In genomic region chr17:19377602-19378415, GRCh38 we compare ENCODE assay signal across 8 cellular contexts. TPM values are rescaled to one million over a fixed set of nuclear protein-coding genes. Genes with fewer than 3 reads are reported as not detected.
DNase-seq lines count a peak whose midpoint lies in the region; ATAC-seq and TF ChIP-seq lines count a peak whose summit lies in the region.

No MANE protein-coding gene starts in this region.

- H3K36me3 ChIP-seq in esophagus (ENCODE audit: control insufficient read depth in 2 of 2, insufficient read depth in 2 of 2, low read length in 1 of 2) (peaks cover 6 to 30% of the 10 kb centered on the region in 2 donors), mucosa of rectum (ENCODE audit: control insufficient read depth in 2 of 2, insufficient read depth in 2 of 2, low read length in 2 of 2) (peaks cover 28% of the 10 kb centered on the region in 2 donors)

- H3K4me1 ChIP-seq in esophagus (ENCODE audit: control insufficient read depth in 2 of 2, insufficient read depth in 2 of 2, low read length in 1 of 2) (peaks cover 1 to 16% of the 10 kb centered on the region in 2 donors), mucosa of rectum (ENCODE audit: control insufficient read depth in 2 of 2, insufficient read depth in 2 of 2, low read length in 2 of 2) (peaks cover 20 to 21% of the 10 kb centered on the region in 2 donors)

- 0% methylated on average over 67 of the region's 67 CpGs for WGBS in esophagus, 2 donors

- H3K9me3 ChIP-seq in esophagus (ENCODE audit: control insufficient read depth in 2 of 2, insufficient read depth in 1 of 2, low read depth in 1 of 2, low read length in 1 of 2) (no peaks in the 10 kb centered on the region), mucosa of rectum (ENCODE audit: control insufficient read depth in 2 of 2, low read length in 2 of 2) (no peaks in the 10 kb centered on the region)

- H3K27ac ChIP-seq in esophagus (ENCODE audit: low read depth in 2 of 2, low read length in 1 of 2) (peak overlapping the region; percentile 98 to 99), mucosa of rectum (ENCODE audit: low read depth in 2 of 2, low read length in 2 of 2) (peak overlapping the region; percentile 99 to 100)

- peak; percentile 86 for ATAC-seq in GM21737 (IDR thresholded peaks at IDR 0.05; ENCODE audit: unreplicated experiment)

- DNase-seq in DMS79 (lab: John Stamatoyannopoulos, UW) (peak; percentile 83), KG1 (lab: John Stamatoyannopoulos, UW) (peak; percentile 86)
- peak; percentile 96 to 97 for DNase-seq in activated T-cell treated with anti-CD3 and anti-CD28 coated beads, Interleukin-2, amount 50 U/mL, for 48 hours
- DNase-seq in stimulated activated CD8-positive, alpha-beta memory T cell treated with anti-CD3 and anti-CD28 coated beads, Interleukin-4, amount 100 ng/mL, for 4 hours (ENCODE audit: low read depth in 2 of 2, low spot score in 1 of 2), result peak; percentile 76 to 90

- H3K27me3 ChIP-seq in esophagus (ENCODE audit: control insufficient read depth in 1 of 2, insufficient read depth in 2 of 2, low read length in 2 of 2) (no peaks in the 10 kb centered on the region), mucosa of rectum (ENCODE audit: control insufficient read depth in 2 of 2, insufficient read depth in 2 of 2, low read length in 2 of 2) (no peaks in the 10 kb centered on the region)

- H3K9ac ChIP-seq in mucosa of rectum (ENCODE audit: low read depth in 1 of 2, low read length in 2 of 2), result peak overlapping the region; percentile 93 to 99

- H3K4me3 ChIP-seq in esophagus (ENCODE audit: low read depth in 1 of 2, low read length in 2 of 2) (peak overlapping the region; percentile 68 to 73), mucosa of rectum (ENCODE audit: low read length in 2 of 2) (peak overlapping the region; percentile 90 to 95)

TF ChIP-seq in PFSK-1, 5 proteins besides CTCF, POLR2A, EP300 and RAD21:
- TF ChIP-seq FOXP2 (optimal IDR thresholded peaks at IDR 0.05; ENCODE audit: borderline replicate concordance, extremely low read depth, extremely low read length, insufficient read depth) (no peak), POLR2AphosphoS5 (IDR thresholded peaks at IDR 0.05; ENCODE audit: low read depth, low read length) (peak; percentile 96), REST (IDR thresholded peaks at IDR 0.05; ENCODE audit: insufficient read depth in 1 of 2, low read depth in 2 of 2, low read length in 2 of 2) (peak; percentile 90 to 91), SIN3A (IDR thresholded peaks at IDR 0.05; ENCODE audit: borderline replicate concordance, insufficient read depth, low read length) (peak; percentile 74; the same call in 1 of the 2 replicates), TAF1 (IDR thresholded peaks at IDR 0.05; ENCODE audit: borderline replicate concordance, insufficient read depth, low read length) (peak; percentile 83)

RNA-seq across cellular contexts. Expression of gene MAPK7, which starts 0.5 kb away (rescaled TPM):
- 37.1 TPM for polyA plus RNA-seq in PFSK-1 (2012; ENCODE audit: insufficient read length, low read depth)
- polyA plus RNA-seq in esophagus, result 10 to 100 TPM; 27.7 to 28.3 TPM

RNA-seq across cellular contexts. Expression of gene MFAP4, which starts 9.2 kb away (rescaled TPM):
- polyA plus RNA-seq in PFSK-1 (2012; ENCODE audit: insufficient read length, low read depth), result 686 TPM
- 10 to 100 TPM in 1 of 2 donors, 1 to 10 TPM in 1; 8.3 to 33.7 TPM for polyA plus RNA-seq in esophagus

RNA-seq across cellular contexts. Expression of gene B9D1, which starts 15.3 kb away (rescaled TPM):
- polyA plus RNA-seq in PFSK-1 (2012; ENCODE audit: insufficient read length, low read depth), result 29.9 TPM
- polyA plus RNA-seq in esophagus, result 10 to 100 TPM in 1 of 2 donors, 1 to 10 TPM in 1; 8.2 to 11.5 TPM

RNA-seq across cellular contexts. Expression of gene RNF112, which starts 33.2 kb away (rescaled TPM):
- polyA plus RNA-seq in PFSK-1 (2012; ENCODE audit: insufficient read length, low read depth), result 1.7 TPM
- 1 to 10 TPM; 1.1 to 3.7 TPM for polyA plus RNA-seq in esophagus

Comparison
In these comparisons a context has a peak if more than half of its experiments do, and no peak if none do; other contexts are left out.
1. Peak in every context shown above with its lines: DNase-seq, ATAC-seq, H3K4me3 ChIP-seq and H3K27ac ChIP-seq.